ENCODE assay signal across 18 cellular contexts in genomic region chr20:44052166-44052565, GRCh38.
"Had no signal": no experiment of that assay in that cellular context is flagged by ENCODE, and none has a peak within 500 bp of the region (broad histone marks: within the 10 kb centered on the region; RNA-seq: fewer than 3 reads in every experiment).

No MANE protein-coding gene starts in this region.

- H3K4me1 Mint-ChIP-seq: brain; nephron; stimulated activated naive B cell treated with anti-CD40 and anti-IgM and Interleukin-4, amounts not matched to agents 10 μg/mL and 1 μg/mL and 100 μg/mL, for 72 hours; WTC11 had no signal

- H3K9me3 Mint-ChIP-seq: activated naive CD4-positive, alpha-beta T cell treated with anti-CD3 and anti-CD28 coated beads, Interleukin-2, amount 50 U/mL, for 24 hours; activated T-helper 1 cell treated with anti-CD3 and anti-CD28 coated beads, Interleukin-12 subunit alpha, Interleukin-12 subunit beta, Interleukin-2, Interleukin-4 antibody, amounts not matched to agents 30 ng/mL and 10 ng/mL and 1 ng/mL, durations not matched to agents 14 hours and 24 hours and 36 hours; nephron; stimulated activated naive B cell treated with anti-CD40 and anti-IgM and Interleukin-4, amounts not matched to agents 10 μg/mL and 1 μg/mL and 100 μg/mL, for 72 hours; WTC11 had no signal

- ATAC-seq: stimulated activated naive B cell treated with anti-CD40 and anti-IgM and Interleukin-4, amounts not matched to agents 10 μg/mL and 1 μg/mL and 100 μg/mL, for 72 hours; WTC11 had no signal

- H3K36me3 Mint-ChIP-seq: activated naive CD4-positive, alpha-beta T cell treated with anti-CD3 and anti-CD28 coated beads, Interleukin-2, amount 50 U/mL, for 24 hours; brain; stimulated activated naive B cell treated with anti-CD40 and anti-IgM and Interleukin-4, amounts not matched to agents 10 μg/mL and 1 μg/mL and 100 μg/mL, for 72 hours; WTC11 had no signal

- H3K4me3 Mint-ChIP-seq: activated naive CD4-positive, alpha-beta T cell treated with anti-CD3 and anti-CD28 coated beads, Interleukin-2, amount 50 U/mL, for 24 hours; activated T-helper 1 cell treated with anti-CD3 and anti-CD28 coated beads, Interleukin-12 subunit alpha, Interleukin-12 subunit beta, Interleukin-2, Interleukin-4 antibody, amounts not matched to agents 30 ng/mL and 10 ng/mL and 1 ng/mL, durations not matched to agents 14 hours and 24 hours and 36 hours; brain; nephron; stimulated activated naive B cell treated with anti-CD40 and anti-IgM and Interleukin-4, amounts not matched to agents 10 μg/mL and 1 μg/mL and 100 μg/mL, for 72 hours; WTC11 had no signal

- H3K4me3 ChIP-seq: dorsolateral prefrontal cortex, esophagus squamous epithelium, gastrocnemius medialis, left ventricle myocardium inferior had no signal

- H3K27ac Mint-ChIP-seq: activated naive CD4-positive, alpha-beta T cell treated with anti-CD3 and anti-CD28 coated beads, Interleukin-2, amount 50 U/mL, for 24 hours; activated T-helper 1 cell treated with anti-CD3 and anti-CD28 coated beads, Interleukin-12 subunit alpha, Interleukin-12 subunit beta, Interleukin-2, Interleukin-4 antibody, amounts not matched to agents 30 ng/mL and 10 ng/mL and 1 ng/mL, durations not matched to agents 14 hours and 24 hours and 36 hours; brain; nephron; stimulated activated naive B cell treated with anti-CD40 and anti-IgM and Interleukin-4, amounts not matched to agents 10 μg/mL and 1 μg/mL and 100 μg/mL, for 72 hours; WTC11 had no signal

- H3K27ac ChIP-seq: dorsolateral prefrontal cortex, esophagus squamous epithelium, gastrocnemius medialis, left ventricle myocardium inferior, parathyroid adenoma had no signal

- H3K27me3 Mint-ChIP-seq: activated naive CD4-positive, alpha-beta T cell treated with anti-CD3 and anti-CD28 coated beads, Interleukin-2, amount 50 U/mL, for 24 hours; brain had no signal

- DNase-seq: activated gamma-delta T cell; caudate nucleus; esophagus squamous epithelium; gastrocnemius medialis; hippocampal formation; left ventricle myocardium inferior; mammary epithelial cell; midbrain; stimulated activated CD4-positive, alpha-beta T cell treated with anti-CD3 and anti-CD28 coated beads, Interleukin-2, amount 100 ng/mL, for 48 hours; stimulated activated naive B cell treated with anti-CD40 and anti-IgM and Interleukin-4, amounts not matched to agents 10 μg/mL and 1 μg/mL and 100 μg/mL, for 72 hours; T-helper 9 cell had no signal
